ENCODE assay signal across 20 cellular contexts in genomic region chr12:3421599-3421998, GRCh38.
"Had no signal": no experiment of that assay in that cellular context is flagged by ENCODE, and none has a peak within 500 bp of the region (broad histone marks: within the 10 kb centered on the region; RNA-seq: fewer than 3 reads in every experiment).

No MANE protein-coding gene starts in this region.

- H3K27ac ChIP-seq: left lung, sigmoid colon, thyroid gland, VCaP had no signal

- H3K36me3 ChIP-seq: left lung, sigmoid colon, thyroid gland had no signal

- H3K27me3 ChIP-seq: thyroid gland had no signal

- H3K4me3 ChIP-seq: left lung, sigmoid colon, thyroid gland had no signal

- DNase-seq: activated CD4-positive, alpha-beta memory T cell treated with anti-CD3 and anti-CD28 coated beads for 36 hours; activated CD4-positive, alpha-beta T cell treated with anti-CD3 and anti-CD28 coated beads for 36 hours; activated naive CD4-positive, alpha-beta T cell; activated naive CD8-positive, alpha-beta T cell treated with anti-CD3 and anti-CD28 coated beads for 36 hours; activated T-cell treated with anti-CD3 and anti-CD28 coated beads for 4 hours; amniotic stem cell; effector CD4-positive, alpha-beta T cell; kidney; left lung; midbrain; nucleus accumbens; sigmoid colon; stimulated activated CD4-positive, alpha-beta T cell treated with anti-CD3 and anti-CD28 coated beads, Interleukin-4, amount 100 ng/mL, for 24 hours; T-helper 2 cell; thyroid gland had no signal

- H3K4me1 ChIP-seq: left lung, sigmoid colon, thyroid gland had no signal

- H3K4me1 Mint-ChIP-seq: activated CD4-positive, alpha-beta T cell treated with anti-CD3 and anti-CD28 coated beads for 36 hours; activated naive CD8-positive, alpha-beta T cell treated with anti-CD3 and anti-CD28 coated beads for 36 hours; activated T-helper 17 cell treated with anti-CD3 and anti-CD28 coated beads, Interleukin-2, amount 50 U/mL, for 72 hours; stimulated activated effector memory CD8-positive, alpha-beta T cell treated with anti-CD3 and anti-CD28 coated beads, Interleukin-12 subunit alpha, Interleukin-12 subunit beta, amount 100 ng/mL, for 72 hours had no signal

- H3K36me3 Mint-ChIP-seq: activated CD4-positive, alpha-beta memory T cell treated with anti-CD3 and anti-CD28 coated beads for 36 hours; activated naive CD8-positive, alpha-beta T cell treated with anti-CD3 and anti-CD28 coated beads for 36 hours; stimulated activated effector memory CD8-positive, alpha-beta T cell treated with anti-CD3 and anti-CD28 coated beads, Interleukin-12 subunit alpha, Interleukin-12 subunit beta, amount 100 ng/mL, for 72 hours had no signal

- H3K4me3 Mint-ChIP-seq: activated CD4-positive, alpha-beta memory T cell treated with anti-CD3 and anti-CD28 coated beads for 36 hours; activated CD4-positive, alpha-beta T cell treated with anti-CD3 and anti-CD28 coated beads for 36 hours; activated naive CD8-positive, alpha-beta T cell treated with anti-CD3 and anti-CD28 coated beads for 36 hours; activated T-helper 17 cell treated with anti-CD3 and anti-CD28 coated beads, Interleukin-2, amount 50 U/mL, for 72 hours; nephron; stimulated activated effector memory CD8-positive, alpha-beta T cell treated with anti-CD3 and anti-CD28 coated beads, Interleukin-12 subunit alpha, Interleukin-12 subunit beta, amount 100 ng/mL, for 72 hours had no signal

- H3K27ac Mint-ChIP-seq: activated CD4-positive, alpha-beta memory T cell treated with anti-CD3 and anti-CD28 coated beads for 36 hours; activated CD4-positive, alpha-beta T cell treated with anti-CD3 and anti-CD28 coated beads for 36 hours; activated naive CD8-positive, alpha-beta T cell treated with anti-CD3 and anti-CD28 coated beads for 36 hours; activated T-helper 17 cell treated with anti-CD3 and anti-CD28 coated beads, Interleukin-2, amount 50 U/mL, for 72 hours; nephron; stimulated activated effector memory CD8-positive, alpha-beta T cell treated with anti-CD3 and anti-CD28 coated beads, Interleukin-12 subunit alpha, Interleukin-12 subunit beta, amount 100 ng/mL, for 72 hours had no signal

- H3K9me3 ChIP-seq: left lung, thyroid gland had no signal

- ATAC-seq: activated CD4-positive, alpha-beta T cell treated with anti-CD3 and anti-CD28 coated beads for 36 hours; activated T-helper 17 cell treated with anti-CD3 and anti-CD28 coated beads, Interleukin-2, amount 50 U/mL, for 72 hours; esophagus mucosa; left lung; stimulated activated effector memory CD8-positive, alpha-beta T cell treated with anti-CD3 and anti-CD28 coated beads, Interleukin-12 subunit alpha, Interleukin-12 subunit beta, amount 100 ng/mL, for 72 hours had no signal

- H3K9me3 Mint-ChIP-seq: activated CD4-positive, alpha-beta memory T cell treated with anti-CD3 and anti-CD28 coated beads for 36 hours; activated naive CD8-positive, alpha-beta T cell treated with anti-CD3 and anti-CD28 coated beads for 36 hours; activated T-helper 17 cell treated with anti-CD3 and anti-CD28 coated beads, Interleukin-2, amount 50 U/mL, for 72 hours; nephron; stimulated activated effector memory CD8-positive, alpha-beta T cell treated with anti-CD3 and anti-CD28 coated beads, Interleukin-12 subunit alpha, Interleukin-12 subunit beta, amount 100 ng/mL, for 72 hours had no signal
